Comparison of ENCODE assay signal across 1 cellular context in the genomic region with DNA sequence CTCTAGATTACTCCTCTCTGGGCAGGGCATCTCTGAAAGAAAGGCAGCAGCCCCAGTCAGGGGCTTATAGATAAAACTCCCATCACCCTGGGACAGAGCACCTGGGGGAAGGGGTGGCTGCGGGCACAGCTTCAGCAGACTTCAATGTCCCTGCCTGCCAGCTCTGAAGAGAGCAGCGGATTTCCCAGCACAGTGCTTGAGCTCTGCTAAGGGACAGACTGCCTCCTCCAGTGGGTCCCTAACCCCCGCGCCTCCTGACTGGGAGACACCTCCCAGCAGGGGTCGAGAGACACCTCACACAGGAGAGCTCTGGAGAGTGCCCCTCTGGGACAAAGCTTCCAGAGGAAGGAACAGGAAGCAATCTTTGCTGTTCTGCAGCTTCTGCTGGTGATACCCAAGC. TPM values are rescaled to one million over a fixed set of nuclear protein-coding genes. Genes with fewer than 3 reads are reported as not detected.
"Had no signal": no experiment of that assay in that cellular context is flagged by ENCODE, and none has a peak within 500 bp of the region (broad histone marks: within the 10 kb centered on the region; RNA-seq: fewer than 3 reads in every experiment).

No MANE protein-coding gene starts in this region.

RNA-seq across cellular contexts. Expression of gene CCDC181, which starts 18.9 kb away (rescaled TPM):
- total RNA-seq: IMR-90 had no signal
